In genomic region chr2:25651782-25652455, GRCh38 we compare ENCODE assay signal across 24 cellular contexts.
"Had no signal": no experiment of that assay in that cellular context is flagged by ENCODE, and none has a peak within 500 bp of the region (broad histone marks: within the 10 kb centered on the region; RNA-seq: fewer than 3 reads in every experiment).

No MANE protein-coding gene starts in this region.

- ATAC-seq: activated T-cell treated with anti-CD3 and anti-CD28 coated beads, Interleukin-2, amount 50 U/mL, for 72 hours; heart left ventricle; mucosa of descending colon; right cardiac atrium had no signal

- H3K4me1 ChIP-seq: ascending aorta, left ventricle myocardium inferior, tibial nerve, uterus had no signal

- DNase-seq: activated CD4-positive, alpha-beta T cell treated with anti-CD3 and anti-CD28 coated beads for 4 hours; activated CD4-positive, alpha-beta T cell treated with anti-CD3 and anti-CD28 coated beads, Interleukin-2, amount 50 U/mL, for 4 hours; activated CD4-positive, CD25-positive, alpha-beta regulatory T cell; activated effector memory CD4-positive, alpha-beta T cell treated with Interleukin-2 at 50 U/mL for 16 hours; activated naive CD4-positive, alpha-beta T cell treated with anti-CD3 and anti-CD28 coated beads for 36 hours; activated naive CD8-positive, alpha-beta T cell treated with anti-CD3 and anti-CD28 coated beads for 36 hours; activated T-cell treated with anti-CD3 and anti-CD28 coated beads for 4 hours; activated T-cell treated with anti-CD3 and anti-CD28 coated beads, Interleukin-2, amount 50 U/mL, for 72 hours; caudate nucleus; endodermal cell; heart left ventricle; kidney glomerular epithelial cell; left ventricle myocardium inferior; mucosa of descending colon; posterior cingulate gyrus; right cardiac atrium; stimulated activated CD4-positive, alpha-beta T cell treated with anti-CD3 and anti-CD28 coated beads, Interleukin-2, amount 100 ng/mL, for 48 hours; stimulated activated naive CD4-positive, alpha-beta T cell treated with Interleukin-2 at 50 U/mL for 16 hours; T-helper 1 cell; uterus had no signal

- H3K27me3 ChIP-seq: adrenal gland, ascending aorta, heart left ventricle, tibial nerve, uterus had no signal

- H3K9me3 ChIP-seq: adrenal gland, ascending aorta, heart left ventricle, left ventricle myocardium inferior, mucosa of descending colon, tibial nerve, uterus had no signal

- H3K36me3 ChIP-seq: adrenal gland, ascending aorta, heart left ventricle, left ventricle myocardium inferior, uterus had no signal

- H3K27ac ChIP-seq: adrenal gland, ascending aorta, left ventricle myocardium inferior, tibial nerve, uterus had no signal

- H3K4me3 ChIP-seq: adrenal gland, ascending aorta, heart left ventricle, left ventricle myocardium inferior, lung, mucosa of descending colon, tibial nerve, uterus had no signal
